Comparison of ENCODE assay signal across 8 cellular contexts in the genomic region with DNA sequence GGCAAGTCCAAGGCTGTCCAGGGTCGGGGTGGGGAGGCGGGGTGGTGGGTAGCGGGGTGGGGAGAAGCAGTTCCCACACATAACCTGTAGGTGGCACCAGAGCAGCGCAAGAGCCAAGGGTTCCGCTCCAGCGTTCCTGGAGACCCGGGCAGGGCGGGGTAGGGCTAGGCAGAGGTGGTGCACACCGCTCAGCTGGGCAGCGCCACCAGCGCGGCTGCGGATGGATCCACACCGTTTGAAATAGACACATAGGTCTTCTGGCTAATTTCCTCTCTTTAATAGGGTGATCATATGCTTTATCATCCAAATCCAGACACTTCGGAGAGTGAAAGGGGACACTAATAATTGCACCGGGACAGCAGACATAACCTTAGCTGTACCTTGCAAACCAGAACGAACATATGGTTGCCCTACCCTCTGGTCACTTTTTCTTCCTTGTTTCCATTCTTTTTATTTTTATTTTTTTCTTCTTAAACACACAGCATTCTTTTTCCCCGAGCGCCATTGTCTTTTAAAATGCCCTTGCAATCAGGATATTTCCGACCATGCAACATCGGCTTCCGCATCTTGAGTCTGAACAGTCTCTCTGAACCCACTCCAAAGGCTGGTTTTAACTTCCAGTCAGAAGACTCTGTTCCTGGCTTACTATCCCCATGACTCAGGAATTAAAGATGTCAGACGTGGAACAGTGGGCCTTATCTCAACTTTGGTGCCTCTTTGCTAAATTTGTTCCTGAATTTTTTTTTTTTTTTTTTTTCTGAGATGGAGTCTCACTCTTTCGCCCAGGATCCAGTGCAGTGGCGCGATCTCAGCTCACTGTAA. TPM values are rescaled to one million over a fixed set of nuclear protein-coding genes. Genes with fewer than 3 reads are reported as not detected.
DNase-seq lines count a peak whose midpoint lies in the region; ATAC-seq and TF ChIP-seq lines count a peak whose summit lies in the region.

No MANE protein-coding gene starts in this region.

- TF ChIP-seq POLR2A in tibial nerve (IDR thresholded peaks at IDR 0.05): no peak

- H2BK120ac ChIP-seq in trophoblast cell (ENCODE audit: insufficient read depth, low read length, poor library complexity): no peak overlapping the region

- H2BK5ac ChIP-seq in trophoblast cell (ENCODE audit: low read depth, low read length, poor library complexity): no peak overlapping the region

- H3K23ac ChIP-seq in trophoblast cell (ENCODE audit: low read length): no peak overlapping the region

- H3K14ac ChIP-seq in trophoblast cell (ENCODE audit: low read length): no peak overlapping the region

- no peak for TF ChIP-seq EP300 in tibial nerve (IDR thresholded peaks at IDR 0.05)

- peak overlapping the region; percentile 41 for H3K4me2 ChIP-seq in trophoblast cell (ENCODE audit: low read length)

- H3K27me3 ChIP-seq in trophoblast cell (ENCODE audit: insufficient read depth, low read length) (no peaks in the 10 kb centered on the region), tibial nerve (no peaks in the 10 kb centered on the region)

- no peak overlapping the region for H2AK5ac ChIP-seq in trophoblast cell (ENCODE audit: low read length)

- H3K4me1 ChIP-seq in trophoblast cell (ENCODE audit: control insufficient read depth in 1 of 2, insufficient read depth in 2 of 2, low read length in 2 of 2): no peaks in the 10 kb centered on the region
- peaks cover 0 to 9% (median 0%) of the 10 kb centered on the region in 4 donors for H3K4me1 ChIP-seq in tibial nerve

- ATAC-seq in HG02588 (IDR thresholded peaks at IDR 0.05; ENCODE audit: unreplicated experiment): peak; percentile 93

- H2AFZ ChIP-seq in trophoblast cell (ENCODE audit: insufficient read depth, low read length, poor library complexity): no peak overlapping the region

- H3K27ac ChIP-seq in trophoblast cell (ENCODE audit: low read depth, low read length) (no peak overlapping the region), tibial nerve (peak overlapping the region in 1 of 4 donors; percentile 32)

- H4K12ac ChIP-seq in trophoblast cell (ENCODE audit: low read depth, low read length): no peak overlapping the region

- H3K79me1 ChIP-seq in trophoblast cell (ENCODE audit: low read length): peaks cover 1% of the 10 kb centered on the region

- intact Hi-C loops in head of caudate nucleus (cut with DNase I): loop anchor here (10.0 kb wide), 1 partner anchor 287 kb away; no protein-coding TSS in a partner anchor

- no peak overlapping the region for H3K9ac ChIP-seq in trophoblast cell (ENCODE audit: low read length)

- no peak overlapping the region for H4K8ac ChIP-seq in trophoblast cell (ENCODE audit: low read depth, low read length)

- DNase-seq in GM04504 (ENCODE audit: low read depth) (peak; percentile 40), NAMALWA (ENCODE audit: low spot score) (peak; percentile 91), SK-N-DZ (ENCODE audit: low spot score) (peak; percentile 79), head of caudate nucleus (peak; percentile 57 to 93 (median 84)), trophoblast cell (peak; percentile 81 to 87), tibial nerve (ENCODE audit: low spot score in 2 of 2) (peak; percentile 49 to 68)
- DNase-seq in activated naive CD4-positive, alpha-beta T cell treated with Interleukin-2 at 50 U/mL for 16 hours: peak; percentile 85

- H3K18ac ChIP-seq in trophoblast cell (ENCODE audit: low read length): no peak overlapping the region

- no peak overlapping the region for H3K4ac ChIP-seq in trophoblast cell (ENCODE audit: low read depth, low read length)

- no peaks in the 10 kb centered on the region for H3K79me2 ChIP-seq in trophoblast cell (ENCODE audit: control insufficient read depth, insufficient read depth, low read length, poor library complexity)

- WGBS in trophoblast cell (ENCODE audit: extremely low coverage, insufficient coverage, insufficient read length): no CpG with 5 or more reads among the region's 26 CpGs
- WGBS in tibial nerve, 2 donors: 33 to 35% methylated on average over 23 of the region's 26 CpGs

- no peak overlapping the region for H3K4me3 ChIP-seq in trophoblast cell (ENCODE audit: low read depth, low read length)
- peak overlapping the region in 3 of 4 donors; percentile 16 to 44 (median 17) for H3K4me3 ChIP-seq in tibial nerve

- TF ChIP-seq CTCF in tibial nerve (IDR thresholded peaks at IDR 0.05): peak; percentile 67 to 98 (median 96)

- no peak overlapping the region for H2BK12ac ChIP-seq in trophoblast cell (ENCODE audit: low read length)

- peaks cover 1% of the 10 kb centered on the region for H3K9me3 ChIP-seq in trophoblast cell (ENCODE audit: insufficient read depth, low read depth, low read length)
- H3K9me3 ChIP-seq in tibial nerve: no peaks in the 10 kb centered on the region

- H3K36me3 ChIP-seq in trophoblast cell (ENCODE audit: control insufficient read depth in 1 of 2, insufficient read depth in 2 of 2, low read length in 2 of 2) (no peaks in the 10 kb centered on the region), tibial nerve (no peaks in the 10 kb centered on the region)

- no peak overlapping the region for H4K91ac ChIP-seq in trophoblast cell (ENCODE audit: low read depth, low read length)

RNA-seq across cellular contexts. Expression of a gene that starts 12.5 kb away (rescaled TPM):
- 64.9 and 72.6 TPM in 2 replicates for polyA plus RNA-seq in SK-N-DZ (2014; cell fraction: cytosol; rRNA removed)
- polyA plus RNA-seq in SK-N-DZ (2014; cell fraction: nucleus; rRNA removed): 21.9 and 28.3 TPM in 2 replicates
- 10.0 and 10.5 TPM in 2 replicates for polyA plus RNA-seq in trophoblast cell (2013)
- total RNA-seq in tibial nerve: 1 to 10 TPM; 4.1 to 7.2 (median 5.2) TPM

Comparison
In these comparisons a context has a peak if more than half of its experiments do, and no peak if none do; other contexts are left out.
1. DNase-seq: peak in every context shown above with its lines; median percentile 91 in NAMALWA; 85 in activated naive CD4-positive, alpha-beta T cell treated with Interleukin-2 at 50 U/mL for 16 hours; 84 in head of caudate nucleus; 84 in trophoblast cell; 79 in SK-N-DZ; 58 in tibial nerve; 40 in GM04504.